Comparison of ENCODE assay signal across 32 cellular contexts in the genomic region with DNA sequence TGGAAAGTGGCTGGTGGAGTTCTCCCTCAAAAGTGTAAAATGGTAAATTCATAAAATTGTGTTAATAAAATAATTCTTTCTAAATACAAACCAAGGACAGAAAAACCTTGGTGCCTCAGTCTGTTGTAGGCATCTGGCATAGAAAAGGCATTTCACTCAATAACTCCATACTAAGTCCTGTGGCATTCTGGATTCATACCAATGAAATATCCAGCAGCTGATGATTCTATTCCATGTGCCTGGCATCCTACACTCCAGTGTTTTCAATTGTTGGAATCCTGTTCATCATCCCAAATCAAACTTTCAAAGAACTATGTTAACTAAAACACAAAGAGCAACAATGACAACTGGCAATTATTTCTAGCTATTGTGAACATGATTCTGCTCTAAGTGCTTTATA. TPM values are rescaled to one million over a fixed set of nuclear protein-coding genes. Genes with fewer than 3 reads are reported as not detected.
"Had no signal": no experiment of that assay in that cellular context is flagged by ENCODE, and none has a peak within 500 bp of the region (broad histone marks: within the 10 kb centered on the region; RNA-seq: fewer than 3 reads in every experiment).

No MANE protein-coding gene starts in this region.

- ATAC-seq: naive thymus-derived CD4-positive, alpha-beta T cell; natural killer cell; psoas muscle; right cardiac atrium; right lobe of liver; stimulated activated memory B cell treated with anti-CD40 and anti-IgM and Interleukin-4, amounts not matched to agents 10 μg/mL and 1 μg/mL and 100 μg/mL, for 72 hours; stimulated activated naive CD8-positive, alpha-beta T cell treated with anti-CD3 and anti-CD28 coated beads, Interleukin-15, amount 100 ng/mL, for 72 hours; stimulated activated naive CD8-positive, alpha-beta T cell treated with anti-CD3 and anti-CD28 coated beads, Interleukin-15, Interleukin-2, amounts not matched to agents 100 U/mL and 50 U/mL, for 24 hours had no signal

- H3K36me3 ChIP-seq: neural progenitor cell, ovary, right lobe of liver, sigmoid colon, spleen, suprapubic skin, tibial artery, upper lobe of left lung, vagina had no signal

- H3K27ac ChIP-seq: neural progenitor cell, ovary, parathyroid adenoma, psoas muscle, right lobe of liver, sigmoid colon, skin epidermis, spleen, suprapubic skin, testis, tibial artery, upper lobe of left lung, vagina had no signal

- H3K4me2 ChIP-seq: neural progenitor cell, smooth muscle cell had no signal

- H3K79me2 ChIP-seq: parathyroid adenoma had no signal

- H3K27me3 ChIP-seq: neural progenitor cell, ovary, right lobe of liver, sigmoid colon, spleen, suprapubic skin, testis, tibial artery, upper lobe of left lung, vagina had no signal

- H2AFZ ChIP-seq: neural progenitor cell, parathyroid adenoma had no signal

- H3K9ac ChIP-seq: neural progenitor cell, parathyroid adenoma had no signal

- H3K9me3 ChIP-seq: ovary, psoas muscle, right lobe of liver, sigmoid colon, spleen, suprapubic skin, testis, tibial artery, upper lobe of left lung, vagina had no signal

- H3K4me3 ChIP-seq: neural progenitor cell, ovary, psoas muscle, right lobe of liver, sigmoid colon, skin epidermis, smooth muscle cell, spleen, suprapubic skin, testis, tibial artery, upper lobe of left lung, vagina had no signal

- FAIRE-seq: urothelium cell line had no signal

- H3K4me1 ChIP-seq: neural progenitor cell, parathyroid adenoma, spleen, suprapubic skin had no signal

- DNase-seq: naive thymus-derived CD4-positive, alpha-beta T cell; natural killer cell; occipital lobe; ovary; posterior cingulate gyrus; psoas muscle; right cardiac atrium; right lobe of liver; sigmoid colon; spleen; stimulated activated CD4-positive, alpha-beta T cell treated with anti-CD3 and anti-CD28 coated beads, Interleukin-12 subunit alpha, Interleukin-12 subunit beta, amount 100 ng/mL, for 4 hours; stimulated activated CD4-positive, alpha-beta T cell treated with anti-CD3 and anti-CD28 coated beads, Interleukin-1b, Interleukin-23, amount 100 ng/mL, for 48 hours; stimulated activated CD4-positive, alpha-beta T cell treated with anti-CD3 and anti-CD28 coated beads, Interleukin-4, amount 100 ng/mL, for 1 hour; stimulated activated CD4-positive, alpha-beta T cell treated with anti-CD3 and anti-CD28 coated beads, Interleukin-4, amount 100 ng/mL, for 4 hours; stimulated activated CD8-positive, alpha-beta memory T cell treated with anti-CD3 and anti-CD28 coated beads, Interleukin-4, amount 100 ng/mL, for 48 hours; stimulated activated naive CD4-positive, alpha-beta T cell; stimulated activated naive CD8-positive, alpha-beta T cell treated with anti-CD3 and anti-CD28 coated beads, Interleukin-15, amount 100 ng/mL, for 72 hours; stimulated activated naive CD8-positive, alpha-beta T cell treated with anti-CD3 and anti-CD28 coated beads, Interleukin-15, Interleukin-2, amounts not matched to agents 100 U/mL and 50 U/mL, for 24 hours; substantia nigra; testis; tibial artery; trophoblast cell; upper lobe of left lung had no signal

RNA-seq across cellular contexts. Expression of a gene that starts 21.6 kb away (rescaled TPM):
- polyA plus RNA-seq: naive thymus-derived CD4-positive, alpha-beta T cell; neural cell had no signal
